Comparison of ENCODE assay signal across 20 cellular contexts in the genomic region with DNA sequence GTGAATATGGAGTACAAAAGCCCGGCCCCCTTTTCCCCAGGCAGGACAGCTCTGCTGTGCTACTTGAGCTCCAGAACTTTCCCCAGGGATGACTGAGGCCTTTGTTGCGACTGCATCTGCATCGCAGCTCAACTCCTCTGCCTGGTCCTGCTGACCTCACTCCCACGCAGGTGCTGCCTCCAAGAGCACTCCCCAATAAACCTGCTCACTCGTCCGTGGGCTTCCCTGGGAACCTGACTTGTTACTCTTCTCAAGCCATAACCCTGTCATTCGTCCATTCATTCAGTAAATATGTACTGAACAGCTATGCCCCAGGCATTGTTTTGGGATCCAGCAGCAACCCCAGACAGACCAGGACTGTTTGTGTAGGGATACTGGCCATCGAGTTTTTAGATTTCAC. TPM values are rescaled to one million over a fixed set of nuclear protein-coding genes. Genes with fewer than 3 reads are reported as not detected.
DNase-seq lines count a peak whose midpoint lies in the region; ATAC-seq and TF ChIP-seq lines count a peak whose summit lies in the region.
"Had no signal": no experiment of that assay in that cellular context is flagged by ENCODE, and none has a peak within 500 bp of the region (broad histone marks: within the 10 kb centered on the region; RNA-seq: fewer than 3 reads in every experiment).

No MANE protein-coding gene starts in this region.

- H3K4me1 ChIP-seq in PC-9 (replicated peaks; ENCODE audit: insufficient read depth), result peaks cover 21% of the 10 kb centered on the region

- TF ChIP-seq CTCF in PC-9 (conservative IDR thresholded peaks at IDR 0.05) (no peak), epithelial cell of proximal tubule (conservative IDR thresholded peaks at IDR 0.05; ENCODE audit: low read depth, low read length) (no peak), neural crest cell (conservative IDR thresholded peaks at IDR 0.05) (no peak)

- no TSS peak for BruUV-seq in PC-9 (replicated peaks; lab: Mats Ljungman, UMichigan)

- H3K27me3 Mint-ChIP-seq in neural crest cell (ENCODE audit: low read depth), result no peaks in the 10 kb centered on the region
- H3K27me3 Mint-ChIP-seq: activated CD8-positive, alpha-beta T cell treated with anti-CD3 and anti-CD28 coated beads for 36 hours had no signal

- no peaks in the 10 kb centered on the region for H3K36me3 Mint-ChIP-seq in neural crest cell (ENCODE audit: low read depth)
- H3K36me3 Mint-ChIP-seq: activated naive CD4-positive, alpha-beta T cell treated with anti-CD3 and anti-CD28 coated beads, Interleukin-2, amount 10 ng/mL, durations not matched to agents 7 days and 5 days; CD8-positive, alpha-beta T cell had no signal

- CTCF ChIA-PET in PC-9 (lab: Charles Lee), result no interaction called here

- no peaks in the 10 kb centered on the region for H4K20me1 ChIP-seq in PC-9 (ENCODE audit: insufficient read depth)

- H3K4me1 Mint-ChIP-seq in neural crest cell, result peaks cover 31% of the 10 kb centered on the region

- peak overlapping the region; percentile 3 for H3K4me3 Mint-ChIP-seq in neural crest cell
- H3K4me3 Mint-ChIP-seq: activated CD8-positive, alpha-beta T cell treated with anti-CD3 and anti-CD28 coated beads for 36 hours; activated naive CD4-positive, alpha-beta T cell treated with anti-CD3 and anti-CD28 coated beads, Interleukin-2, amount 10 ng/mL, durations not matched to agents 7 days and 5 days; activated T-cell treated with anti-CD3 and anti-CD28 coated beads, Interleukin-2, amount 50 U/mL, for 4 hours; CD8-positive, alpha-beta T cell had no signal

- H3K36me3 ChIP-seq in PC-9 (ENCODE audit: low read depth), result no peaks in the 10 kb centered on the region
- H3K36me3 ChIP-seq: WERI-Rb-1 had no signal

- H3K27ac Mint-ChIP-seq in neural crest cell (ENCODE audit: unreplicated experiment), result peak overlapping the region; percentile 88
- H3K27ac Mint-ChIP-seq: activated CD8-positive, alpha-beta T cell treated with anti-CD3 and anti-CD28 coated beads for 36 hours; activated naive CD4-positive, alpha-beta T cell treated with anti-CD3 and anti-CD28 coated beads, Interleukin-2, amount 10 ng/mL, durations not matched to agents 7 days and 5 days; CD8-positive, alpha-beta T cell had no signal

- no peak for ATAC-seq in HG03442 (IDR thresholded peaks at IDR 0.05; ENCODE audit: unreplicated experiment)
- ATAC-seq: activated CD8-positive, alpha-beta T cell treated with anti-CD3 and anti-CD28 coated beads for 36 hours; activated T-cell treated with anti-CD3 and anti-CD28 coated beads, Interleukin-2, amount 50 U/mL, for 4 hours; CD8-positive, alpha-beta T cell had no signal

- H2AFZ ChIP-seq in PC-9, result no peak overlapping the region

- POLR2A ChIA-PET in PC-9 (lab: Charles Lee; ENCODE audit: unreplicated experiment), result interaction anchor here (0.6 to 0.7 kb wide), 2 partner anchors 130 to 413 kb away, joined by 3 to 12 read pairs; no protein-coding TSS in a partner anchor

- peak overlapping the region; percentile 32 for H3K4me2 ChIP-seq in PC-9

- intact Hi-C loops in PC-9 (cut with micrococcal nuclease; ENCODE audit: unreplicated experiment), result no loop called here

- no peaks in the 10 kb centered on the region for H3K79me2 ChIP-seq in PC-9 (ENCODE audit: low read depth)

- no peaks in the 10 kb centered on the region for H3K9me2 ChIP-seq in PC-9 (ENCODE audit: insufficient read depth)

- H3K4me3 ChIP-seq in PC-9 (no peak overlapping the region), epithelial cell of proximal tubule (ENCODE audit: low read depth, low read length) (no peak overlapping the region)
- H3K4me3 ChIP-seq: coronary artery had no signal

- H3K27me3 ChIP-seq in PC-9 (ENCODE audit: insufficient read depth, low read depth), result no peaks in the 10 kb centered on the region

- H3K9me3 ChIP-seq in PC-9 (ENCODE audit: insufficient read depth, low read depth), result no peaks in the 10 kb centered on the region

- peak overlapping the region; percentile 40; the same call in 1 of the 2 replicates for H3K27ac ChIP-seq in PC-9
- H3K27ac ChIP-seq: coronary artery, WERI-Rb-1 had no signal

- H3K9me3 Mint-ChIP-seq in neural crest cell, result peaks cover 6% of the 10 kb centered on the region
- H3K9me3 Mint-ChIP-seq: activated CD8-positive, alpha-beta T cell treated with anti-CD3 and anti-CD28 coated beads for 36 hours; activated naive CD4-positive, alpha-beta T cell treated with anti-CD3 and anti-CD28 coated beads, Interleukin-2, amount 10 ng/mL, durations not matched to agents 7 days and 5 days; activated T-cell treated with anti-CD3 and anti-CD28 coated beads, Interleukin-2, amount 50 U/mL, for 4 hours; CD8-positive, alpha-beta T cell had no signal

- DNase-seq in EH (ENCODE audit: low read depth) (peak; percentile 58), PC-9 (peak; percentile 29 to 92), epithelial cell of proximal tubule (ENCODE audit: low read depth) (peak; percentile 84), neural crest cell (ENCODE audit: low read depth, low spot score) (no peak), activated T-cell treated with anti-CD3 and anti-CD28 coated beads for 4 hours (no peak), AML-193 (lab: John Stamatoyannopoulos, UW) (no peak), NCI-H2196 (lab: John Stamatoyannopoulos, UW; ENCODE audit: unreplicated experiment) (no peak)
- DNase-seq: activated CD8-positive, alpha-beta T cell treated with anti-CD3 and anti-CD28 coated beads for 36 hours; activated naive CD4-positive, alpha-beta T cell treated with anti-CD3 and anti-CD28 coated beads, Interleukin-2, amount 10 ng/mL, durations not matched to agents 7 days and 5 days; activated T-cell treated with anti-CD3 and anti-CD28 coated beads, Interleukin-2, amount 50 U/mL, for 4 hours; CD8-positive, alpha-beta T cell; foreskin melanocyte; KG1; NCI-H187 treated with DMSO at 0.1 percent for 48 hours; stimulated activated CD4-positive, alpha-beta T cell treated with anti-CD3 and anti-CD28 coated beads, Interleukin-12 subunit alpha, Interleukin-12 subunit beta, amount 100 ng/mL, for 4 hours; stimulated activated CD8-positive, alpha-beta memory T cell treated with anti-CD3 and anti-CD28 coated beads, Interleukin-4, amount 100 ng/mL, for 48 hours; substantia nigra; WERI-Rb-1 had no signal

- H3F3A ChIP-seq in PC-9 (ENCODE audit: insufficient read depth, low read depth), result peaks cover 23% of the 10 kb centered on the region; the same call in 1 of the 2 replicates

RNA-seq across cellular contexts. Expression of gene RMI2, which starts 11.6 kb away (rescaled TPM):
- total RNA-seq in PC-9 (2021), result 29.0 and 38.0 TPM in 2 replicates
- 13.7 and 26.2 TPM in 2 replicates for total RNA-seq in epithelial cell of proximal tubule
- total RNA-seq in neural crest cell, result 39.6 and 41.9 TPM in 2 replicates

RNA-seq across cellular contexts. Expression of gene PRM1, which starts 52.6 kb away (rescaled TPM):
- total RNA-seq in PC-9 (2021) (not detected in 2 replicates), epithelial cell of proximal tubule (not detected in 2 replicates), neural crest cell (not detected in 2 replicates)
- total RNA-seq: activated CD8-positive, alpha-beta T cell treated with anti-CD3 and anti-CD28 coated beads for 36 hours; activated T-cell treated with anti-CD3 and anti-CD28 coated beads, Interleukin-2, amount 50 U/mL, for 4 hours; CD8-positive, alpha-beta T cell had no signal

RNA-seq across cellular contexts. Expression of gene PRM2, which starts 57.4 kb away (rescaled TPM):
- total RNA-seq in PC-9 (2021) (not detected in 2 replicates), epithelial cell of proximal tubule (not detected in 2 replicates), neural crest cell (not detected in 2 replicates)
- total RNA-seq: activated CD8-positive, alpha-beta T cell treated with anti-CD3 and anti-CD28 coated beads for 36 hours; activated T-cell treated with anti-CD3 and anti-CD28 coated beads, Interleukin-2, amount 50 U/mL, for 4 hours; CD8-positive, alpha-beta T cell had no signal

Comparison
In these comparisons a context has a peak if more than half of its experiments do, and no peak if none do; other contexts are left out.
1. DNase-seq: peak in EH (single experiment), PC-9 (2 of 2) and epithelial cell of proximal tubule (single experiment); none in neural crest cell (single experiment), activated T-cell treated with anti-CD3 and anti-CD28 coated beads for 4 hours (single experiment), AML-193 (0 of 2) and NCI-H2196 (single experiment).